8 cellular contexts compared by ENCODE assay signal in the genomic region with DNA sequence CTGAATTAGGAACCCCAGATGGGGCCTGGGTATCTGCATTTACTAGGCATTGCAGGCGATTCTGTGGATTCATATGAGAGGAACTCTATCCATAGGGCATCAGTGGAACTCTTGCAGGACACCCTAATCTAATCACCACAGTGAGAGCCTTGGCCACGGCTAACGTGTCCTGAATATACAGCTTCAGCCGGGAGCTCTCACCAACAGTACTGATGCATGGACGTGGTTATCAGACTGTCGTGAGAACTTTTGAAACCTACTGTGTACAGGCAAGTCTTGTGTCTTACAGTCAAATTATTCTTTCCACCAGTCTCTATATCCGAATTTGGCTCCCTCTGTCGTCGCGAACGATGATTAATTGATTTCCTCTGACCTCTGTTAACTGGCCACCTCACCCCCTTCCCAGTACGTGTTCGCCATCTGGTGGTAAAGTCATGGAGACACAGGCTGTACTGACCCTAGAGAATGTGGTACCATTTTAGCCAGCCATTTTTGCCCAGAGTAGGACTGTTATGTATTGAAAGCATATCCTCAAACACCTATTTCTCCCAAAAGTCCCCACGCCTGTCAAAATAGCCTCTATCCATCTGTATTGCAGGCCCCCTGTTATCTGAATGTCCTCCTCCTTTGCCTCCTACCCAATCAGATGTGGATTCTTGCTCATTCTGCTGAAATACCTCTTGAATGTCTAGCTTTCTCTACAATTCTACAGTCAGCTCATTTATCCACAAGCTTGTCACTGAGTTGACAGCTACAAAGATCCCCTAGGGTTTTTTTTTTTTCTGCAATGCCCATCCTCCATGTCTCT. TPM values are rescaled to one million over a fixed set of nuclear protein-coding genes. Genes with fewer than 3 reads are reported as not detected.
DNase-seq lines count a peak whose midpoint lies in the region; ATAC-seq and TF ChIP-seq lines count a peak whose summit lies in the region.

No MANE protein-coding gene starts in this region.

- H3K9me3 ChIP-seq in Peyer's patch (no peaks in the 10 kb centered on the region), stomach (no peaks in the 10 kb centered on the region)

- peak in 5 of 6 experiments; percentile 63 to 86 (median 80) for TF ChIP-seq CTCF in Peyer's patch (IDR thresholded peaks at IDR 0.05)
- peak in 5 of 7 experiments; percentile 74 to 93 (median 79) for TF ChIP-seq CTCF in stomach (IDR thresholded peaks at IDR 0.05)

- H3K36me3 ChIP-seq in Peyer's patch (no peaks in the 10 kb centered on the region), stomach (no peaks in the 10 kb centered on the region)

- ATAC-seq in GM21526 (IDR thresholded peaks at IDR 0.05; ENCODE audit: low FRiP score, unreplicated experiment) (peak; percentile 69), left colon (peak; percentile 93)

- H3K27me3 ChIP-seq in Peyer's patch (no peaks in the 10 kb centered on the region), stomach (peaks cover 0 to 15% (median 0%) of the 10 kb centered on the region in 3 donors)

- H3K4me1 ChIP-seq in Peyer's patch, result peaks cover 0 to 4% (median 0%) of the 10 kb centered on the region in 4 donors
- H3K4me1 ChIP-seq in stomach, result peaks cover 0 to 23% (median 10%) of the 10 kb centered on the region in 4 donors

- TF ChIP-seq EP300 in Ishikawa (IDR thresholded peaks at IDR 0.05; ENCODE audit: borderline replicate concordance) (no peak), stomach (IDR thresholded peaks at IDR 0.05) (no peak)

- TF ChIP-seq POLR2A in Peyer's patch (IDR thresholded peaks at IDR 0.05) (no peak), stomach (IDR thresholded peaks at IDR 0.05) (no peak)

- H3K27ac ChIP-seq in Peyer's patch, result no peak overlapping the region
- H3K27ac ChIP-seq in stomach, result no peak overlapping the region

- peak; percentile 93 for TF ChIP-seq RAD21 in Ishikawa (IDR thresholded peaks at IDR 0.05; ENCODE audit: low read depth)

- H3K4me3 ChIP-seq in Peyer's patch (no peak overlapping the region), stomach (no peak overlapping the region)

- intact Hi-C loops in left colon (cut with DNase I, micrococcal nuclease) (loop anchor here in 1 of 2 donors (5.0 to 10.0 kb wide), 2 partner anchors 94 to 216 kb away; no protein-coding TSS in a partner anchor), stomach (cut with DNase I; ENCODE audit: low total_unique reads) (loop anchor here (5.0 to 10.0 kb wide), 3 partner anchors 94 to 216 kb away; no protein-coding TSS in a partner anchor)

- 10 to 28% (median 19%) methylated on average over 14 of the region's 14 CpGs for WGBS in stomach, 5 donors

- DNase-seq in activated CD4-positive, alpha-beta T cell treated with anti-CD3 and anti-CD28 coated beads for 48 hours, result peak; percentile 43
- no peak for DNase-seq in activated CD4-positive, alpha-beta T cell treated with anti-CD3 and anti-CD28 coated beads, Interleukin-2, amount 50 U/mL, for 1 hour
- DNase-seq in Peyer's patch, result peak in 2 of 3 donors; percentile 25 to 68
- peak; percentile 68 for DNase-seq in cerebellum (ENCODE audit: low spot score)
- DNase-seq in left colon, result peak; percentile 43 to 46
- DNase-seq in stomach, result peak; percentile 60

TF ChIP-seq in Ishikawa, 13 proteins besides CTCF, POLR2A, EP300 and RAD21:
- no peak for TF ChIP-seq TCF12 (IDR thresholded peaks at IDR 0.05; ENCODE audit: low read depth)
- 0 out of 2 replicates have a peak, but pooled peaks have one; percentile 50 for TF ChIP-seq YY1 (IDR thresholded peaks at IDR 0.05; ENCODE audit: low read depth)
- no peak for TF ChIP-seq FOXM1 (IDR thresholded peaks at IDR 0.05; ENCODE audit: borderline replicate concordance, low read depth)
- no peak for TF ChIP-seq NFIC (IDR thresholded peaks at IDR 0.05)

RNA-seq across cellular contexts. Expression of gene GLDN, which starts 39.7 kb away (rescaled TPM):
- under 1 TPM in 2 of 4 donors, not detected in 2; 0.13 to 0.18 TPM for total RNA-seq in Peyer's patch
- 1.2 TPM for total RNA-seq in cerebellum
- total RNA-seq in left colon, result 10 to 100 TPM in 1 of 2 donors, 1 to 10 TPM in 1; 3.2 to 21.5 TPM
- total RNA-seq in stomach, result 1 to 10 TPM in 4 of 5 donors, not detected in 1; 1.7 to 8.7 (median 2.1) TPM
- under 1 TPM; 0.23 to 0.50 (median 0.31) TPM for polyA plus RNA-seq in stomach

RNA-seq across cellular contexts. Expression of gene CYP19A1, which starts 42.8 kb away (rescaled TPM):
- total RNA-seq in Peyer's patch (under 1 TPM in 1 of 4 donors, not detected in 3; 0.83 TPM), cerebellum (1.00 TPM), left colon (under 1 TPM in 1 of 2 donors, not detected in 1; 0.22 TPM), stomach (under 1 TPM in 1 of 5 donors, not detected in 4; 0.18 TPM)
- 1 to 10 TPM in 1 of 3 donors, under 1 TPM in 1, not detected in 1; 0.35 to 2.7 TPM for polyA plus RNA-seq in stomach
